Comparison of ENCODE assay signal across 14 cellular contexts in the genomic region with DNA sequence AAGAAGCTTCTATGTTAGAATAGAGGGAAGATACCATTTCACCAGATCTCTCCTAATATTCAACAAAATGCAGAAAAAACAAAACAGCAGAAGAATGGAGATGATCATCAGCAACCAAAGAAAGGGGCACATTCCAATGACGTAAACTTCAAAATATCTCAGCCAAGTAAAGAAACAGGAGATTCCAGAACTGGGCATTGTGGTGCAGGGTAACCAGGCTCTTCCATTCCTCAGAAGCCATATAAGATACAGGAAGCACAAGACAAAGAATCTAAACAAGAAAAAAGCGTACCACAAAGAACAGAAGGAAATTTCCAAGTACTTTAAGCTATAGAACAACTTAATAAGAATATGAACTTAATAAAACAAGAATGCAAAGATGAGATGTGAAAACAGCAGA.
"Had no signal": no experiment of that assay in that cellular context is flagged by ENCODE, and none has a peak within 500 bp of the region (broad histone marks: within the 10 kb centered on the region; RNA-seq: fewer than 3 reads in every experiment).

No MANE protein-coding gene starts in this region.

- H3K4me1 ChIP-seq: esophagus muscularis mucosa, foreskin keratinocyte, heart left ventricle, left lung, vagina had no signal

- ATAC-seq: foreskin keratinocyte, heart left ventricle, left lung had no signal

- H3K9me3 ChIP-seq: esophagus muscularis mucosa, heart left ventricle, left lung, vagina had no signal

- H3K27me3 ChIP-seq: brain microvascular endothelial cell, esophagus muscularis mucosa, foreskin keratinocyte, heart left ventricle, left lung, vagina had no signal

- H3K27ac ChIP-seq: brain microvascular endothelial cell, dorsolateral prefrontal cortex, esophagus muscularis mucosa, foreskin keratinocyte, heart left ventricle, left lung, skin epidermis, vagina had no signal

- H3K4me3 ChIP-seq: dorsolateral prefrontal cortex, esophagus muscularis mucosa, heart left ventricle, left lung, skin epidermis, vagina had no signal

- H3K36me3 ChIP-seq: brain microvascular endothelial cell, esophagus muscularis mucosa, heart left ventricle, left lung, vagina had no signal

- DNase-seq: activated CD4-positive, CD25-positive, alpha-beta regulatory T cell; activated naive CD4-positive, alpha-beta T cell treated with anti-CD3 and anti-CD28 coated beads, Interleukin-2, amount 50 U/mL, for 16 hours; activated T-cell treated with anti-CD3 and anti-CD28 coated beads, Interleukin-2, amount 50 U/mL, for 1 hour; amniotic stem cell; brain microvascular endothelial cell; cerebellar nuclear complex; dorsolateral prefrontal cortex; heart left ventricle; islet precursor cell; left lung had no signal
